23 cellular contexts compared by ENCODE assay signal in genomic region chr1:174221681-174222080, GRCh38.
"Had no signal": no experiment of that assay in that cellular context is flagged by ENCODE, and none has a peak within 500 bp of the region (broad histone marks: within the 10 kb centered on the region; RNA-seq: fewer than 3 reads in every experiment).

No MANE protein-coding gene starts in this region.

- H3K4me3 Mint-ChIP-seq: activated CD4-positive, alpha-beta memory T cell treated with anti-CD3 and anti-CD28 coated beads for 36 hours; activated naive CD8-positive, alpha-beta T cell; natural killer cell treated with Interleukin-12 subunit alpha and Interleukin-12 subunit beta and Interleukin-15 and Interleukin-18, amount 100 ng/mL, for 72 hours; T-helper 2 cell treated with Interferon-gamma antibody and Interleukin-4, amounts not matched to agents 5 μg/mL and 100 μg/mL, for 36 hours; WTC11 had no signal

- H3K4me1 Mint-ChIP-seq: WTC11 had no signal

- H3K27me3 ChIP-seq: adrenal gland, ascending aorta, brain microvascular endothelial cell, neutrophil, pancreas, right atrium auricular region, spleen, transverse colon, uterus had no signal

- H3K9me3 Mint-ChIP-seq: natural killer cell treated with Interleukin-12 subunit alpha and Interleukin-12 subunit beta and Interleukin-15 and Interleukin-18, amount 100 ng/mL, for 72 hours had no signal

- H3K4me3 ChIP-seq: adrenal gland, ascending aorta, left ventricle myocardium inferior, pancreas, psoas muscle, right atrium auricular region, spleen, transverse colon, uterus had no signal

- H3K27ac ChIP-seq: adrenal gland, ascending aorta, brain microvascular endothelial cell, left ventricle myocardium inferior, neutrophil, pancreas, psoas muscle, right atrium auricular region, transverse colon, uterus had no signal

- H3K36me3 ChIP-seq: adrenal gland, brain microvascular endothelial cell, pancreas, uterus had no signal

- DNase-seq: activated CD4-positive, alpha-beta memory T cell treated with anti-CD3 and anti-CD28 coated beads for 36 hours; activated CD4-positive, alpha-beta T cell treated with anti-CD3 and anti-CD28 coated beads for 4 hours; adrenal gland; central memory CD4-positive, alpha-beta T cell; dermis blood vessel endothelial cell; effector CD8-positive, alpha-beta T cell; foreskin melanocyte; left ventricle myocardium inferior; midbrain; pancreas; psoas muscle; spleen; stimulated activated CD4-positive, alpha-beta T cell treated with anti-CD3 and anti-CD28 coated beads, Interleukin-4, amount 100 ng/mL, for 1 hour; transverse colon; uterus had no signal

- H3K27ac Mint-ChIP-seq: activated CD4-positive, alpha-beta memory T cell treated with anti-CD3 and anti-CD28 coated beads for 36 hours; activated naive CD8-positive, alpha-beta T cell; natural killer cell treated with Interleukin-12 subunit alpha and Interleukin-12 subunit beta and Interleukin-15 and Interleukin-18, amount 100 ng/mL, for 72 hours; T-helper 2 cell treated with Interferon-gamma antibody and Interleukin-4, amounts not matched to agents 5 μg/mL and 100 μg/mL, for 36 hours; WTC11 had no signal

- H3K9me3 ChIP-seq: adrenal gland, ascending aorta, neutrophil, pancreas, psoas muscle, transverse colon, uterus had no signal

- H3K4me1 ChIP-seq: adrenal gland, ascending aorta had no signal

- H3K27me3 Mint-ChIP-seq: activated CD4-positive, alpha-beta memory T cell treated with anti-CD3 and anti-CD28 coated beads for 36 hours; activated naive CD8-positive, alpha-beta T cell; natural killer cell treated with Interleukin-12 subunit alpha and Interleukin-12 subunit beta and Interleukin-15 and Interleukin-18, amount 100 ng/mL, for 72 hours had no signal

- ATAC-seq: pancreas, psoas muscle, WTC11 had no signal
